In the genomic region with DNA sequence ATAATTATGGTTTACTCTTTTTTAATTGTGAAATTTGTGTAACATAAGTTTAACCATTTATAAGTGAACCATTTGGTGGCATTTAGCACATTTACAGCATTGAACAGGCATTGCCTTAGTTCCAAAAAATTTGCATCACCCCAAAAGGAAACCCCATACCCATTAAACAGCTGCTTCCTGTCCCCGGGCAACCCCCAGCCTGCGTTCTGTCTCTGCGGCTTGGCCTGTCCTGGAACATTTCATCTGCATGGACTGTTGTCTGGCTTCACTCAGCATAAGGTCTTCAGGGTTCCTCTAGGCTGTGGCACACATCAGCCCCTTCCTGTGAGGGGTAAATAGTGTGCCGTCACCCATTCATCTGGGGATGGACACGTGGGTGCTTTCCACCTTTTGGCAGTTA, we compare ENCODE assay signal across 33 cellular contexts. TPM values are rescaled to one million over a fixed set of nuclear protein-coding genes. Genes with fewer than 3 reads are reported as not detected.
DNase-seq lines count a peak whose midpoint lies in the region; ATAC-seq lines count a peak whose summit lies in the region.
"Had no signal": no experiment of that assay in that cellular context is flagged by ENCODE, and none has a peak within 500 bp of the region (broad histone marks: within the 10 kb centered on the region; RNA-seq: fewer than 3 reads in every experiment).

No MANE protein-coding gene starts in this region.

- H3K4me1 ChIP-seq in BLaER1, result peaks cover 69% of the 10 kb centered on the region
- H3K4me1 ChIP-seq: lower lobe of right lung, prostate gland, SJSA1, transverse colon had no signal

- peaks cover 10% of the 10 kb centered on the region for H3K27me3 ChIP-seq in BLaER1
- H3K27me3 ChIP-seq: right lobe of liver had no signal

- H3K27ac ChIP-seq in BLaER1, result peak overlapping the region; percentile 79
- H3K27ac ChIP-seq: coronary artery, epithelial cell of prostate, KMS-11, lower lobe of right lung, prostate gland, right lobe of liver, SJSA1, transverse colon had no signal

- H3K9me3 ChIP-seq in BLaER1, result no peaks in the 10 kb centered on the region
- H3K9me3 ChIP-seq: lower lobe of right lung, prostate gland, right lobe of liver, SJSA1, transverse colon had no signal

- ATAC-seq in GM18868 (IDR thresholded peaks at IDR 0.05; ENCODE audit: unreplicated experiment) (peak; percentile 47), HG02763 (IDR thresholded peaks at IDR 0.05; ENCODE audit: unreplicated experiment) (no peak), GM19395 (IDR thresholded peaks at IDR 0.05; ENCODE audit: unreplicated experiment) (no peak)
- ATAC-seq: activated CD8-positive, alpha-beta memory T cell treated with anti-CD3 and anti-CD28 coated beads, Interleukin-2, amount 10 ng/mL, durations not matched to agents 7 days and 5 days; activated T-cell treated with anti-CD3 and anti-CD28 coated beads, Interleukin-2, amount 50 U/mL, for 4 hours; HCT116; lower lobe of right lung; natural killer cell; right lobe of liver had no signal

- peak overlapping the region; percentile 94 for H3K4me2 ChIP-seq in BLaER1
- H3K4me2 ChIP-seq: KMS-11 had no signal

- H3K9ac ChIP-seq in BLaER1, result peak overlapping the region; percentile 56
- H3K9ac ChIP-seq: KMS-11 had no signal

- 0 out of 2 replicates have a peak overlapping the region, but pooled peaks have one; percentile 16 for H3K4me3 ChIP-seq in BLaER1
- H3K4me3 ChIP-seq in Jurkat, Clone E6-1 (ENCODE audit: low read length), result no peak overlapping the region
- H3K4me3 ChIP-seq: coronary artery, lower lobe of right lung, prostate gland, right lobe of liver, SJSA1, transverse colon had no signal

- DNase-seq in Jurkat, Clone E6-1 (ENCODE audit: low read depth, low spot score), result peak; percentile 16
- DNase-seq in UCSD-AML1 (lab: John Stamatoyannopoulos, UW; ENCODE audit: unreplicated experiment), result peak; percentile 74
- DNase-seq in stimulated activated naive CD4-positive, alpha-beta T cell treated with Interleukin-2 at 50 U/mL for 16 hours (lab: John Stamatoyannopoulos, UW), result no peak
- no peak for DNase-seq in stimulated activated CD8-positive, alpha-beta memory T cell treated with anti-CD3 and anti-CD28 coated beads, Interleukin-4, amount 100 ng/mL, for 48 hours
- DNase-seq: activated B cell treated with CpG ODN at 0.5 μM for 24 hours; activated CD4-positive, alpha-beta T cell treated with anti-CD3 and anti-CD28 coated beads, Interleukin-2, amount 10 ng/mL, durations not matched to agents 7 days and 5 days; activated CD8-positive, alpha-beta memory T cell treated with anti-CD3 and anti-CD28 coated beads, Interleukin-2, amount 10 ng/mL, durations not matched to agents 7 days and 5 days; activated gamma-delta T cell; activated T-cell treated with anti-CD3 and anti-CD28 coated beads, Interleukin-2, amount 50 U/mL, for 4 hours; C1 segment of cervical spinal cord; Calu3; caudate nucleus; DMS79; effector memory CD4-positive, alpha-beta T cell; hippocampal formation; lower lobe of right lung; natural killer cell; NCI-H1436 treated with DMSO at 0.1 percent for 48 hours; NCI-H2107; nucleus accumbens; right lobe of liver; stimulated activated CD4-positive, alpha-beta T cell treated with anti-CD3 and anti-CD28 coated beads, Interleukin-2, amount 100 ng/mL, for 48 hours; transverse colon had no signal

- H3K36me3 ChIP-seq in BLaER1, result no peaks in the 10 kb centered on the region
- H3K36me3 ChIP-seq: lower lobe of right lung, prostate gland, right lobe of liver, SJSA1, transverse colon had no signal

- 0 out of 2 replicates have a peak, but pooled peaks cover under 1% of the 10 kb centered on the region for H4K20me1 ChIP-seq in BLaER1

RNA-seq across cellular contexts. Expression of gene RET, which starts 6.9 kb away (rescaled TPM):
- 1.6 TPM for polyA plus RNA-seq in Jurkat, Clone E6-1 (2012; ENCODE audit: insufficient read depth, insufficient read length)

RNA-seq across cellular contexts. Expression of gene CSGALNACT2, which starts 54.5 kb away (rescaled TPM):
- 22.8 TPM for polyA plus RNA-seq in Jurkat, Clone E6-1 (2012; ENCODE audit: insufficient read depth, insufficient read length)

Comparison
In these comparisons a context has a peak if more than half of its experiments do, and no peak if none do; other contexts are left out.
1. DNase-seq: peak in Jurkat, Clone E6-1 (single experiment) and UCSD-AML1 (single experiment); none in stimulated activated naive CD4-positive, alpha-beta T cell treated with Interleukin-2 at 50 U/mL for 16 hours (single experiment) and stimulated activated CD8-positive, alpha-beta memory T cell treated with anti-CD3 and anti-CD28 coated beads, Interleukin-4, amount 100 ng/mL, for 48 hours (single experiment).